ENCODE assay signal across 8 cellular contexts in genomic region chr14:64410084-64410774, GRCh38. TPM values are rescaled to one million over a fixed set of nuclear protein-coding genes. Genes with fewer than 3 reads are reported as not detected.
DNase-seq lines count a peak whose midpoint lies in the region; ATAC-seq and TF ChIP-seq lines count a peak whose summit lies in the region.
"Had no signal": no experiment of that assay in that cellular context is flagged by ENCODE, and none has a peak within 500 bp of the region (broad histone marks: within the 10 kb centered on the region; RNA-seq: fewer than 3 reads in every experiment).

No MANE protein-coding gene starts in this region.

- H3K9me3 ChIP-seq in HAP-1 (no peaks in the 10 kb centered on the region), OCI-LY3 (ENCODE audit: insufficient read depth, low read length) (no peaks in the 10 kb centered on the region)

- DNase-seq in HAP-1 (ENCODE audit: low spot score in 2 of 2) (peak; percentile 49 to 79), epithelial cell of proximal tubule (ENCODE audit: low read depth) (peak; percentile 61), renal cortical epithelial cell (ENCODE audit: low read depth) (peak; percentile 84), NCI-H187 treated with DMSO at 0.1 percent for 48 hours (lab: John Stamatoyannopoulos, UW) (no peak)
- DNase-seq: dorsolateral prefrontal cortex had no signal

- peak overlapping the region; percentile 13; the same call in 1 of the 2 replicates for H3K4me2 ChIP-seq in OCI-LY3 (ENCODE audit: low read length)

- 0 out of 2 replicates have a peak, but pooled peaks cover 4% of the 10 kb centered on the region for H4K20me1 ChIP-seq in OCI-LY3 (ENCODE audit: insufficient read depth, low read length)

- ATAC-seq in HG03175 (IDR thresholded peaks at IDR 0.05; ENCODE audit: unreplicated experiment) = no peak
- ATAC-seq in GM18505 (IDR thresholded peaks at IDR 0.05; ENCODE audit: unreplicated experiment) = no peak

- no peak for TF ChIP-seq CTCF in OCI-LY3 (IDR thresholded peaks at IDR 0.05; ENCODE audit: low read depth, low read length)
- no peak for TF ChIP-seq CTCF in epithelial cell of proximal tubule (conservative IDR thresholded peaks at IDR 0.05; ENCODE audit: low read depth, low read length)

- H3K36me3 ChIP-seq in HAP-1 (replicated peaks) (peaks cover 65% of the 10 kb centered on the region), OCI-LY3 (replicated peaks; ENCODE audit: low read depth, low read length) (peaks cover 27% of the 10 kb centered on the region)

- no peak overlapping the region for H2AFZ ChIP-seq in OCI-LY3 (ENCODE audit: low read depth, low read length)

- TF ChIP-seq POLR2A in GM18505 (IDR thresholded peaks at IDR 0.05; ENCODE audit: borderline replicate concordance, extremely low read depth, insufficient read depth, insufficient read length) = no peak

- peaks cover 52% of the 10 kb centered on the region for H3K79me2 ChIP-seq in OCI-LY3 (ENCODE audit: low read length)

- H3K4me3 ChIP-seq in HAP-1 (no peak overlapping the region), OCI-LY3 (ENCODE audit: low read length) (no peak overlapping the region), epithelial cell of proximal tubule (ENCODE audit: low read depth, low read length) (no peak overlapping the region)
- H3K4me3 ChIP-seq: dorsolateral prefrontal cortex had no signal

- H3K9ac ChIP-seq in OCI-LY3 (ENCODE audit: low read length) = peak overlapping the region; percentile 33; the same call in 1 of the 2 replicates

- H3K27ac ChIP-seq in OCI-LY3 (ENCODE audit: low read length) = peak overlapping the region; percentile 66

- no peaks in the 10 kb centered on the region for H3K27me3 ChIP-seq in HAP-1 (ENCODE audit: low read depth)
- H3K27me3 ChIP-seq in OCI-LY3 (ENCODE audit: low read depth, low read length) = no peaks in the 10 kb centered on the region
- H3K27me3 ChIP-seq: dorsolateral prefrontal cortex had no signal

- in situ Hi-C loops in HAP-1 (cut with MboI; ENCODE audit: low sequenced_read_pairs) = no loop called here

- H3K4me1 ChIP-seq in HAP-1 (peaks cover 9% of the 10 kb centered on the region), OCI-LY3 (ENCODE audit: low read length) (peaks cover 17% of the 10 kb centered on the region)

RNA-seq across cellular contexts. Expression of gene MTHFD1, which starts 22.1 kb away (rescaled TPM):
- total RNA-seq in epithelial cell of proximal tubule = 42.1 and 122 TPM in 2 replicates
- 79.0 and 84.5 TPM in 2 replicates for total RNA-seq in renal cortical epithelial cell

RNA-seq across cellular contexts. Expression of gene AKAP5, which starts 55.1 kb away (rescaled TPM):
- 0.69 and 2.2 TPM in 2 replicates for total RNA-seq in epithelial cell of proximal tubule
- total RNA-seq in renal cortical epithelial cell = 4.7 and 16.3 TPM in 2 replicates
